ENCODE assay signal across 10 cellular contexts in genomic region chr10:62019685-62020361, GRCh38.
A peak's percentile ranks its signal among the peaks of the same experiment; 100 is the strongest.
DNase-seq lines count a peak whose midpoint lies in the region; ATAC-seq, FAIRE-seq and TF ChIP-seq lines count a peak whose summit lies in the region.
"Had no signal": no experiment of that assay in that cellular context is flagged by ENCODE, and none has a peak within 500 bp of the region (broad histone marks: within the 10 kb centered on the region; RNA-seq: fewer than 3 reads in every experiment).

No MANE protein-coding gene starts in this region.

- FAIRE-seq in GM12892 (lab: Jason Lieb, UNC), result peak; percentile 83
- FAIRE-seq: H54 had no signal

- H3K9me3 ChIP-seq in T-helper 17 cell (ENCODE audit: control insufficient read depth, low read length, poor library complexity, severe bottlenecking), result no peaks in the 10 kb centered on the region
- H3K9me3 ChIP-seq in esophagus squamous epithelium, result no peaks in the 10 kb centered on the region
- H3K9me3 ChIP-seq in effector memory CD4-positive, alpha-beta T cell (ENCODE audit: control insufficient read depth, low read length), result no peaks in the 10 kb centered on the region

- TF ChIP-seq POLR2A in GM12892 (IDR thresholded peaks at IDR 0.05; ENCODE audit: low read depth, low read length) (no peak), esophagus squamous epithelium (IDR thresholded peaks at IDR 0.05) (peak in 1 of 4 donors; percentile 13)

- H3K27me3 Mint-ChIP-seq in T-helper 17 cell, result no peaks in the 10 kb centered on the region

- peaks cover 23% of the 10 kb centered on the region for H3K4me1 Mint-ChIP-seq in T-helper 17 cell

- no peak for TF ChIP-seq CTCF in esophagus squamous epithelium (IDR thresholded peaks at IDR 0.05)

- H3K4me1 ChIP-seq in esophagus squamous epithelium, result peaks cover 33 to 85% (median 50%) of the 10 kb centered on the region in 3 donors
- no peaks in the 10 kb centered on the region for H3K4me1 ChIP-seq in effector memory CD4-positive, alpha-beta T cell (ENCODE audit: control insufficient read depth, insufficient read depth, low read length, poor library complexity, severe bottlenecking)

- intact Hi-C loops in esophagus squamous epithelium (cut with DNase I), result no loop called here

- H3K36me3 Mint-ChIP-seq in T-helper 17 cell (ENCODE audit: low read depth), result no peaks in the 10 kb centered on the region

- DNase-seq in GM12892 (ENCODE audit: insufficient read length), result no peak
- no peak for DNase-seq in T-helper 17 cell
- no peak for DNase-seq in esophagus squamous epithelium (lab: John Stamatoyannopoulos, UW)
- DNase-seq in effector memory CD4-positive, alpha-beta T cell, result no peak
- DNase-seq in activated CD8-positive, alpha-beta memory T cell treated with anti-CD3 and anti-CD28 coated beads, Interleukin-2, amount 50 U/mL, for 4 hours, result no peak
- DNase-seq in AG08396 (ENCODE audit: low spot score), result no peak
- DNase-seq: NCI-H226 had no signal

- no peaks in the 10 kb centered on the region for H3K36me3 ChIP-seq in esophagus squamous epithelium
- H3K36me3 ChIP-seq in effector memory CD4-positive, alpha-beta T cell (ENCODE audit: control insufficient read depth, insufficient read depth, low read length), result no peaks in the 10 kb centered on the region

- no peak overlapping the region for H3K4me3 Mint-ChIP-seq in T-helper 17 cell

- H3K4me3 ChIP-seq in esophagus squamous epithelium, result peak overlapping the region in 3 of 4 donors; percentile 6 to 33 (median 9)
- peak overlapping the region in 1 of 7 experiments; percentile 4 for H3K4me3 ChIP-seq in skin epidermis
- H3K4me3 ChIP-seq in effector memory CD4-positive, alpha-beta T cell (ENCODE audit: insufficient read depth, low read depth, low read length, poor library complexity, severe bottlenecking), result no peak overlapping the region

- no peaks in the 10 kb centered on the region for H3K27me3 ChIP-seq in esophagus squamous epithelium
- no peaks in the 10 kb centered on the region for H3K27me3 ChIP-seq in effector memory CD4-positive, alpha-beta T cell (replicated peaks; ENCODE audit: control insufficient read depth, insufficient read depth, low read length, poor library complexity, severe bottlenecking)

- 16 to 22% methylated on average over 4 to 5 of the region's 6 CpGs for WGBS in esophagus squamous epithelium, 2 donors

- H3K27ac ChIP-seq in esophagus squamous epithelium (peak overlapping the region; percentile 87 to 92 (median 90)), skin epidermis (peak overlapping the region; percentile 27 to 96 (median 82))
- H3K27ac ChIP-seq in effector memory CD4-positive, alpha-beta T cell (ENCODE audit: insufficient read depth, low read length, poor library complexity, severe bottlenecking), result no peak overlapping the region

- peak overlapping the region; percentile 72 for H3K27ac Mint-ChIP-seq in T-helper 17 cell

- no peak for ATAC-seq in T-helper 17 cell
- no peak for ATAC-seq in GM21447 (IDR thresholded peaks at IDR 0.05; ENCODE audit: unreplicated experiment)
